In genomic region chr22:47588583-47588970, GRCh38 we compare ENCODE assay signal across 28 cellular contexts.
DNase-seq lines count a peak whose midpoint lies in the region; ATAC-seq, FAIRE-seq and TF ChIP-seq lines count a peak whose summit lies in the region.
"Had no signal": no experiment of that assay in that cellular context is flagged by ENCODE, and none has a peak within 500 bp of the region (broad histone marks: within the 10 kb centered on the region; RNA-seq: fewer than 3 reads in every experiment).

No MANE protein-coding gene starts in this region.

- H3K36me3 Mint-ChIP-seq in osteocyte (ENCODE audit: unreplicated experiment): no peaks in the 10 kb centered on the region
- H3K36me3 Mint-ChIP-seq: CD14-positive monocyte had no signal

- H3K9ac ChIP-seq in K562 (ENCODE audit: insufficient read depth in 1 of 2, low read depth in 2 of 2, low read length in 2 of 2): no peak overlapping the region

- WGBS in K562 (ENCODE audit: insufficient coverage, low coverage, missing lambda C conversion rate): 3% methylated on average over 5 of the region's 7 CpGs
- WGBS in prostate gland: 90% methylated on average over 7 of the region's 7 CpGs

- no peaks in the 10 kb centered on the region for H3K9me1 ChIP-seq in K562 (ENCODE audit: control insufficient read depth, insufficient read depth, low read length)

- H3K4me1 ChIP-seq in K562 (replicated peaks in 1 of 2; ENCODE audit: control insufficient read depth in 2 of 2, insufficient read depth in 2 of 2, low read length in 2 of 2): no peaks in the 10 kb centered on the region
- H3K4me1 ChIP-seq in upper lobe of right lung: no peaks in the 10 kb centered on the region
- H3K4me1 ChIP-seq in prostate gland (replicated peaks): no peaks in the 10 kb centered on the region
- H3K4me1 ChIP-seq: BE2C had no signal

- H2AFZ ChIP-seq in K562 (ENCODE audit: low read depth, low read length): no peak overlapping the region
- H2AFZ ChIP-seq: PC-9 had no signal

- ATAC-seq in K562 (no peak), upper lobe of right lung (no peak), HG02763 (IDR thresholded peaks at IDR 0.05; ENCODE audit: unreplicated experiment) (no peak)

- no peak overlapping the region for H3K4me3 Mint-ChIP-seq in osteocyte (ENCODE audit: unreplicated experiment)
- H3K4me3 Mint-ChIP-seq: CD14-positive monocyte; CD8-positive, alpha-beta memory T cell had no signal

- no peaks in the 10 kb centered on the region for H3K27me3 Mint-ChIP-seq in osteocyte (ENCODE audit: unreplicated experiment)

- DNase-seq in activated effector memory CD4-positive, alpha-beta T cell treated with anti-CD3 and anti-CD28 coated beads, Interleukin-2, amount 50 U/mL, for 16 hours: peak; percentile 21
- DNase-seq in activated effector memory CD4-positive, alpha-beta T cell treated with Interleukin-2 at 50 U/mL for 16 hours: no peak
- DNase-seq in K562 (ENCODE audit: extremely low read depth in 1 of 4, low spot score in 3 of 4) (no peak), osteocyte (ENCODE audit: extremely low spot score, unreplicated experiment) (peak; percentile 49), upper lobe of right lung (peak; percentile 20), NCI-H128 (lab: John Stamatoyannopoulos, UW; ENCODE audit: unreplicated experiment) (no peak), prostate gland (ENCODE audit: low spot score) (no peak)
- DNase-seq: ACHN; BE2C; Calu3; CD8-positive, alpha-beta memory T cell; DND-41; HCEC 1CT; Karpas-422; NCI-H1092 treated with DMSO at 0.1 percent for 48 hours; NCI-H2029; NCI-H446 treated with DMSO at 0.1 percent for 48 hours; NCI-H526; NCI-H82; NK-92 treated with Interleukin-12 subunit alpha and Interleukin-12 subunit beta, amount 100 ng/mL, for 24 hours; PC-9; SHP77 had no signal

- in situ Hi-C loops in K562 (cut with MboI): loop anchor here (25.0 kb wide), 1 partner anchor 899 kb away; a partner anchor contains a TSS

- no TSS peak for BruUV-seq in K562 (replicated peaks; lab: Mats Ljungman, UMichigan)

- H3K4me1 Mint-ChIP-seq in osteocyte (ENCODE audit: unreplicated experiment): no peaks in the 10 kb centered on the region
- H3K4me1 Mint-ChIP-seq: CD14-positive monocyte; CD8-positive, alpha-beta memory T cell had no signal

- no peak overlapping the region for H3K27ac ChIP-seq in K562 (ENCODE audit: extremely low read depth, low read depth, low read length)
- H3K27ac ChIP-seq in upper lobe of right lung: no peak overlapping the region
- H3K27ac ChIP-seq in prostate gland: no peak overlapping the region
- H3K27ac ChIP-seq: 22Rv1, PC-9, RWPE1 had no signal

- no peaks in the 10 kb centered on the region; the same call in 1 of the 2 replicates for H4K20me1 ChIP-seq in K562 (replicated peaks; ENCODE audit: control insufficient read depth, insufficient read depth, low read length)

- FAIRE-seq in K562 (lab: Jason Lieb, UNC): no peak
- FAIRE-seq: GM12892, H1 had no signal

- H3K4me3 ChIP-seq in K562: no peak overlapping the region
- H3K4me3 ChIP-seq in upper lobe of right lung: no peak overlapping the region
- no peak overlapping the region for H3K4me3 ChIP-seq in prostate gland
- H3K4me3 ChIP-seq: PC-9 had no signal

- H3K79me2 ChIP-seq in K562 (ENCODE audit: control insufficient read depth, insufficient read depth, low read length): no peaks in the 10 kb centered on the region

- CTCF ChIA-PET in K562 (lab: Yijun Ruan, JAX; ENCODE audit: low intra/inter-chr PET ratio): no interaction called here

- TF ChIP-seq POLR2A in K562 (conservative IDR thresholded peaks at IDR 0.05) (no peak), prostate gland (IDR thresholded peaks at IDR 0.05) (no peak)

- no peak for TF ChIP-seq RAD21 in K562 (CRISPR knock-in tag; conservative IDR thresholded peaks at IDR 0.05 in 1 of 2, IDR thresholded peaks at IDR 0.05 in 1 of 2)

- no peak overlapping the region for H3K4me2 ChIP-seq in K562 (ENCODE audit: insufficient read depth, low read length)
- H3K4me2 ChIP-seq: PC-9 had no signal

- TF ChIP-seq EP300 in K562 (IDR thresholded peaks at IDR 0.05; ENCODE audit: low read length): no peak

- POLR2A ChIA-PET in K562 (lab: Yijun Ruan, JAX): interaction anchor here (0.5 to 0.9 kb wide), 2 partner anchors 11 to 106 kb away, joined by 3 read pairs; no protein-coding TSS in a partner anchor

- intact Hi-C loops in K562 (cut with micrococcal nuclease): no loop called here
- intact Hi-C loops in upper lobe of right lung (cut with DNase I): no loop called here
- intact Hi-C loops in prostate gland (cut with DNase I): no loop called here

- no peaks in the 10 kb centered on the region for H3K36me3 ChIP-seq in K562 (ENCODE audit: control insufficient read depth, insufficient read depth, low read length)
- H3K36me3 ChIP-seq in upper lobe of right lung: no peaks in the 10 kb centered on the region
- no peaks in the 10 kb centered on the region for H3K36me3 ChIP-seq in prostate gland
- H3K36me3 ChIP-seq: BE2C had no signal

- peaks cover 36% of the 10 kb centered on the region for H3K9me3 Mint-ChIP-seq in osteocyte (ENCODE audit: unreplicated experiment)

- TF ChIP-seq CTCF in K562 (IDR thresholded peaks at IDR 0.05 in 2 of 3, conservative IDR thresholded peaks at IDR 0.05 in 1 of 3; ENCODE audit: insufficient read depth in 2 of 3, low read depth in 1 of 3, low read length in 3 of 3) (no peak), osteocyte (IDR thresholded peaks at IDR 0.05) (no peak), upper lobe of right lung (IDR thresholded peaks at IDR 0.05) (no peak), prostate gland (IDR thresholded peaks at IDR 0.05) (no peak)

- H3K27me3 ChIP-seq in K562 (ENCODE audit: control insufficient read depth in 2 of 2, insufficient read depth in 2 of 2, low read length in 2 of 2) (peaks cover 10 to 31% of the 10 kb centered on the region in 2 experiments; a peak in 4 of 5 replicates), upper lobe of right lung (peaks cover 3% of the 10 kb centered on the region), prostate gland (replicated peaks; ENCODE audit: insufficient read depth) (no peaks in the 10 kb centered on the region)
- H3K27me3 ChIP-seq: BE2C had no signal

- no peak overlapping the region for H3K27ac Mint-ChIP-seq in osteocyte (ENCODE audit: unreplicated experiment)
- H3K27ac Mint-ChIP-seq: CD14-positive monocyte had no signal

- H3K9me3 ChIP-seq in K562 (replicated peaks; ENCODE audit: control insufficient read depth, insufficient read depth, low read depth, low read length): no peaks in the 10 kb centered on the region
- peaks cover 6% of the 10 kb centered on the region for H3K9me3 ChIP-seq in upper lobe of right lung
- no peaks in the 10 kb centered on the region for H3K9me3 ChIP-seq in prostate gland
- H3K9me3 ChIP-seq: BE2C had no signal

TF ChIP-seq in K562, 482 proteins besides CTCF, POLR2A, EP300 and RAD21:
- TF ChIP-seq U2AF1 (optimal IDR thresholded peaks at IDR 0.05; ENCODE audit: low read depth, low read length) (no peak), CBFA2T3 (IDR thresholded peaks at IDR 0.05) (no peak), ATF3 (IDR thresholded peaks at IDR 0.05) (0 out of 2 replicates have a peak, but pooled peaks have one; percentile 16), ATF3 (CRISPR knock-in tag; conservative IDR thresholded peaks at IDR 0.05) (no peak), RBFOX2 (IDR thresholded peaks at IDR 0.05; ENCODE audit: low read depth, low read length) (no peak), ZBTB33 (CRISPR knock-in tag; IDR thresholded peaks at IDR 0.05) (no peak), VEZF1 (CRISPR knock-in tag; IDR thresholded peaks at IDR 0.05) (no peak), ZNF79 (CRISPR knock-in tag; IDR thresholded peaks at IDR 0.05; ENCODE audit: low read depth) (no peak), NRF1 (conservative IDR thresholded peaks at IDR 0.05 in 1 of 2, IDR thresholded peaks at IDR 0.05 in 1 of 2) (peak; percentile 63 to 68), CEBPG (CRISPR knock-in tag; IDR thresholded peaks at IDR 0.05) (no peak), CEBPG (tag; conservative IDR thresholded peaks at IDR 0.05 in 1 of 2, IDR thresholded peaks at IDR 0.05 in 1 of 2) (peak in 1 of 2 experiments; percentile 42; a peak in 1 of 4 replicates), ZNF668 (CRISPR knock-in tag; IDR thresholded peaks at IDR 0.05) (no peak)

Comparison
In these comparisons a context has a peak if more than half of its experiments do, and no peak if none do; other contexts are left out.
1. DNase-seq: peak in activated effector memory CD4-positive, alpha-beta T cell treated with anti-CD3 and anti-CD28 coated beads, Interleukin-2, amount 50 U/mL, for 16 hours (single experiment), osteocyte (single experiment) and upper lobe of right lung (single experiment); none in activated effector memory CD4-positive, alpha-beta T cell treated with Interleukin-2 at 50 U/mL for 16 hours (single experiment), K562 (0 of 4), NCI-H128 (single experiment) and prostate gland (single experiment).